8 cellular contexts compared by ENCODE assay signal in genomic region chr4:153152453-153153338, GRCh38. TPM values are rescaled to one million over a fixed set of nuclear protein-coding genes. Genes with fewer than 3 reads are reported as not detected.
DNase-seq lines count a peak whose midpoint lies in the region; ATAC-seq and TF ChIP-seq lines count a peak whose summit lies in the region.

No MANE protein-coding gene starts in this region.

- peak overlapping the region; percentile 75 for H3K27ac Mint-ChIP-seq in activated T-cell treated with anti-CD3 and anti-CD28 coated beads, Interleukin-2, amount 50 U/mL, for 24 hours
- H3K27ac Mint-ChIP-seq in natural killer cell treated with Interleukin-12 subunit alpha and Interleukin-12 subunit beta and Interleukin-15 and Interleukin-18, amount 100 ng/mL, for 72 hours: no peak overlapping the region

- H3K36me3 ChIP-seq in esophagus squamous epithelium (no peaks in the 10 kb centered on the region), stomach smooth muscle (ENCODE audit: control insufficient read depth in 2 of 2, insufficient read depth in 2 of 2, low read length in 2 of 2) (no peaks in the 10 kb centered on the region)

- H3K27me3 ChIP-seq in esophagus squamous epithelium: peaks cover 0 to 49% (median 0%) of the 10 kb centered on the region in 4 donors
- no peaks in the 10 kb centered on the region for H3K27me3 ChIP-seq in stomach smooth muscle (ENCODE audit: control insufficient read depth in 1 of 2, insufficient read depth in 2 of 2, low read length in 2 of 2)

- H3K27me3 Mint-ChIP-seq in activated T-cell treated with anti-CD3 and anti-CD28 coated beads, Interleukin-2, amount 50 U/mL, for 24 hours: peaks cover 14% of the 10 kb centered on the region
- peaks cover 40 to 48% of the 10 kb centered on the region in 2 donors for H3K27me3 Mint-ChIP-seq in natural killer cell treated with Interleukin-12 subunit alpha and Interleukin-12 subunit beta and Interleukin-15 and Interleukin-18, amount 100 ng/mL, for 72 hours

- DNase-seq in SHP77 (lab: John Stamatoyannopoulos, UW) (peak; percentile 23 to 56), SHP77 treated with DMSO at 0.1 percent for 48 hours (lab: John Stamatoyannopoulos, UW) (no peak), NCI-H82 (lab: John Stamatoyannopoulos, UW) (peak; percentile 87), esophagus squamous epithelium (lab: John Stamatoyannopoulos, UW) (no peak)
- peak; percentile 79 for DNase-seq in activated T-cell treated with anti-CD3 and anti-CD28 coated beads, Interleukin-2, amount 50 U/mL, for 24 hours
- DNase-seq in natural killer cell treated with Interleukin-12 subunit alpha and Interleukin-12 subunit beta and Interleukin-15 and Interleukin-18, amount 100 ng/mL, for 72 hours (ENCODE audit: low spot score): no peak

- TF ChIP-seq CTCF in esophagus squamous epithelium (IDR thresholded peaks at IDR 0.05): no peak

- intact Hi-C loops in esophagus squamous epithelium (cut with DNase I): no loop called here

- H3K9me3 Mint-ChIP-seq in activated T-cell treated with anti-CD3 and anti-CD28 coated beads, Interleukin-2, amount 50 U/mL, for 24 hours: no peaks in the 10 kb centered on the region
- no peaks in the 10 kb centered on the region for H3K9me3 Mint-ChIP-seq in natural killer cell treated with Interleukin-12 subunit alpha and Interleukin-12 subunit beta and Interleukin-15 and Interleukin-18, amount 100 ng/mL, for 72 hours

- 1% methylated on average over 10 to 23 of the region's 45 CpGs for WGBS in esophagus squamous epithelium, 2 donors

- H3K4me1 ChIP-seq in esophagus squamous epithelium (peaks cover 14 to 27% (median 18%) of the 10 kb centered on the region in 3 donors), stomach smooth muscle (ENCODE audit: control insufficient read depth, insufficient read depth, low read length) (peaks cover 21% of the 10 kb centered on the region)

- H3K27ac ChIP-seq in esophagus squamous epithelium (peak overlapping the region in 3 of 4 donors; percentile 6 to 30 (median 28)), stomach smooth muscle (ENCODE audit: low read length) (no peak overlapping the region)

- H3K4me3 Mint-ChIP-seq in activated T-cell treated with anti-CD3 and anti-CD28 coated beads, Interleukin-2, amount 50 U/mL, for 24 hours: peak overlapping the region; percentile 78
- peak overlapping the region; percentile 78 for H3K4me3 Mint-ChIP-seq in natural killer cell treated with Interleukin-12 subunit alpha and Interleukin-12 subunit beta and Interleukin-15 and Interleukin-18, amount 100 ng/mL, for 72 hours

- peaks cover 52% of the 10 kb centered on the region for H3K4me1 Mint-ChIP-seq in activated T-cell treated with anti-CD3 and anti-CD28 coated beads, Interleukin-2, amount 50 U/mL, for 24 hours (ENCODE audit: low read depth)
- peaks cover 22 to 30% of the 10 kb centered on the region in 2 donors for H3K4me1 Mint-ChIP-seq in natural killer cell treated with Interleukin-12 subunit alpha and Interleukin-12 subunit beta and Interleukin-15 and Interleukin-18, amount 100 ng/mL, for 72 hours (ENCODE audit: low read depth in 2 of 2)

- H3K9me3 ChIP-seq in esophagus squamous epithelium (no peaks in the 10 kb centered on the region), stomach smooth muscle (ENCODE audit: control insufficient read depth in 2 of 2, low read length in 2 of 2) (no peaks in the 10 kb centered on the region)

- H3K4me3 ChIP-seq in esophagus squamous epithelium (peak overlapping the region; percentile 31 to 65 (median 54)), stomach smooth muscle (ENCODE audit: low read length in 2 of 2) (peak overlapping the region; percentile 62 to 80)

- ATAC-seq in HG03439 (IDR thresholded peaks at IDR 0.05; ENCODE audit: unreplicated experiment): peak; percentile 14
- peak; percentile 46 to 50 for ATAC-seq in natural killer cell treated with Interleukin-12 subunit alpha and Interleukin-12 subunit beta and Interleukin-15 and Interleukin-18, amount 100 ng/mL, for 72 hours

- peak overlapping the region; percentile 50 to 51 for H3K9ac ChIP-seq in stomach smooth muscle (ENCODE audit: low read length in 2 of 2)

- TF ChIP-seq POLR2A in esophagus squamous epithelium (IDR thresholded peaks at IDR 0.05): no peak

- no peaks in the 10 kb centered on the region for H3K36me3 Mint-ChIP-seq in activated T-cell treated with anti-CD3 and anti-CD28 coated beads, Interleukin-2, amount 50 U/mL, for 24 hours (ENCODE audit: low read depth)
- no peaks in the 10 kb centered on the region for H3K36me3 Mint-ChIP-seq in natural killer cell treated with Interleukin-12 subunit alpha and Interleukin-12 subunit beta and Interleukin-15 and Interleukin-18, amount 100 ng/mL, for 72 hours

RNA-seq across cellular contexts. Expression of gene TRIM2, which starts 51.5 kb away (rescaled TPM):
- total RNA-seq in esophagus squamous epithelium: 10 to 100 TPM in 3 of 4 donors, 1 to 10 TPM in 1; 5.8 to 18.9 (median 14.9) TPM
- total RNA-seq in natural killer cell treated with Interleukin-12 subunit alpha and Interleukin-12 subunit beta and Interleukin-15 and Interleukin-18, amount 100 ng/mL, for 72 hours: not detected

Comparison
In these comparisons a context has a peak if more than half of its experiments do, and no peak if none do; other contexts are left out.
1. DNase-seq: peak in SHP77 (2 of 2), NCI-H82 (single experiment) and activated T-cell treated with anti-CD3 and anti-CD28 coated beads, Interleukin-2, amount 50 U/mL, for 24 hours (single experiment); none in SHP77 treated with DMSO at 0.1 percent for 48 hours (single experiment), esophagus squamous epithelium (single experiment) and natural killer cell treated with Interleukin-12 subunit alpha and Interleukin-12 subunit beta and Interleukin-15 and Interleukin-18, amount 100 ng/mL, for 72 hours (single experiment).
2. RNA of gene TRIM2, which starts 51.5 kb away (total RNA-seq): 5.8 to 18.9 TPM in esophagus squamous epithelium; not detected in natural killer cell treated with Interleukin-12 subunit alpha and Interleukin-12 subunit beta and Interleukin-15 and Interleukin-18, amount 100 ng/mL, for 72 hours; every median in the first group is over 4 times any median in the second.